19 cellular contexts compared by ENCODE assay signal in genomic region chr3:38538773-38539353, GRCh38.
"Had no signal": no experiment of that assay in that cellular context is flagged by ENCODE, and none has a peak within 500 bp of the region (broad histone marks: within the 10 kb centered on the region; RNA-seq: fewer than 3 reads in every experiment).

No MANE protein-coding gene starts in this region.

- H3K27ac ChIP-seq: body of pancreas, gastroesophageal sphincter, hepatocyte, thoracic aorta, uterus had no signal

- DNase-seq: activated B cell treated with CpG ODN at 0.5 μM for 24 hours; activated CD4-positive, alpha-beta T cell treated with anti-CD3 and anti-CD28 coated beads, Interleukin-2, amount 10 ng/mL, durations not matched to agents 7 days and 5 days; activated naive CD4-positive, alpha-beta T cell treated with anti-CD3 and anti-CD28 coated beads for 36 hours; activated T-cell treated with anti-CD3 and anti-CD28 coated beads, Interleukin-2, amount 50 U/mL, for 4 hours; body of pancreas; mucosa of descending colon; natural killer cell; occipital lobe; stimulated activated CD4-positive, alpha-beta T cell treated with anti-CD3 and anti-CD28 coated beads, Interleukin-12 subunit alpha, Interleukin-12 subunit beta, amount 100 ng/mL, for 4 hours; stimulated activated CD4-positive, alpha-beta T cell treated with anti-CD3 and anti-CD28 coated beads, Interleukin-4, amount 100 ng/mL, for 1 hour; stimulated activated CD8-positive, alpha-beta memory T cell treated with anti-CD3 and anti-CD28 coated beads, Interleukin-4, amount 100 ng/mL, for 48 hours; T-helper 17 cell; uterus had no signal

- H3K4me3 ChIP-seq: body of pancreas, gastroesophageal sphincter, hepatocyte, mucosa of descending colon, thoracic aorta, uterus had no signal

- H3K4me1 Mint-ChIP-seq: activated B cell treated with CpG ODN at 0.5 μM for 24 hours; activated CD4-positive, alpha-beta T cell treated with anti-CD3 and anti-CD28 coated beads, Interleukin-2, amount 10 ng/mL, durations not matched to agents 7 days and 5 days had no signal

- H3K9me3 ChIP-seq: body of pancreas, gastroesophageal sphincter, mucosa of descending colon, thoracic aorta, uterus had no signal

- H3K27ac Mint-ChIP-seq: activated B cell treated with CpG ODN at 0.5 μM for 24 hours; activated CD4-positive, alpha-beta T cell treated with anti-CD3 and anti-CD28 coated beads, Interleukin-2, amount 10 ng/mL, durations not matched to agents 7 days and 5 days; activated naive CD4-positive, alpha-beta T cell treated with anti-CD3 and anti-CD28 coated beads for 36 hours; natural killer cell; progenitor cell of endocrine pancreas; stimulated activated naive CD8-positive, alpha-beta T cell treated with anti-CD3 and anti-CD28 coated beads, Interleukin-15, Interleukin-2, amounts not matched to agents 100 ng/mL and 50 ng/mL, for 24 hours; T-helper 17 cell had no signal

- H3K9me3 Mint-ChIP-seq: activated B cell treated with CpG ODN at 0.5 μM for 24 hours; activated CD4-positive, alpha-beta T cell treated with anti-CD3 and anti-CD28 coated beads, Interleukin-2, amount 10 ng/mL, durations not matched to agents 7 days and 5 days; activated naive CD4-positive, alpha-beta T cell treated with anti-CD3 and anti-CD28 coated beads for 36 hours; activated T-cell treated with anti-CD3 and anti-CD28 coated beads, Interleukin-2, amount 50 U/mL, for 4 hours; natural killer cell; stimulated activated naive CD8-positive, alpha-beta T cell treated with anti-CD3 and anti-CD28 coated beads, Interleukin-15, Interleukin-2, amounts not matched to agents 100 ng/mL and 50 ng/mL, for 24 hours had no signal

- H3K4me1 ChIP-seq: body of pancreas, gastroesophageal sphincter, uterus had no signal

- H3K27me3 ChIP-seq: body of pancreas, gastroesophageal sphincter, hepatocyte, uterus had no signal

- H3K4me3 Mint-ChIP-seq: activated B cell treated with CpG ODN at 0.5 μM for 24 hours; activated CD4-positive, alpha-beta T cell treated with anti-CD3 and anti-CD28 coated beads, Interleukin-2, amount 10 ng/mL, durations not matched to agents 7 days and 5 days; activated naive CD4-positive, alpha-beta T cell treated with anti-CD3 and anti-CD28 coated beads for 36 hours; activated T-cell treated with anti-CD3 and anti-CD28 coated beads, Interleukin-2, amount 50 U/mL, for 4 hours; natural killer cell; stimulated activated naive CD8-positive, alpha-beta T cell treated with anti-CD3 and anti-CD28 coated beads, Interleukin-15, Interleukin-2, amounts not matched to agents 100 ng/mL and 50 ng/mL, for 24 hours; T-helper 17 cell had no signal

- H3K27me3 Mint-ChIP-seq: activated B cell treated with CpG ODN at 0.5 μM for 24 hours; activated CD4-positive, alpha-beta T cell treated with anti-CD3 and anti-CD28 coated beads, Interleukin-2, amount 10 ng/mL, durations not matched to agents 7 days and 5 days; progenitor cell of endocrine pancreas; stimulated activated naive CD8-positive, alpha-beta T cell treated with anti-CD3 and anti-CD28 coated beads, Interleukin-15, Interleukin-2, amounts not matched to agents 100 ng/mL and 50 ng/mL, for 24 hours; T-helper 17 cell had no signal

- ATAC-seq: activated T-cell treated with anti-CD3 and anti-CD28 coated beads, Interleukin-2, amount 50 U/mL, for 4 hours; body of pancreas; gastroesophageal sphincter; mucosa of descending colon; natural killer cell; sciatic nerve; T-helper 17 cell had no signal

- H3K36me3 ChIP-seq: uterus had no signal
